In the genomic region with DNA sequence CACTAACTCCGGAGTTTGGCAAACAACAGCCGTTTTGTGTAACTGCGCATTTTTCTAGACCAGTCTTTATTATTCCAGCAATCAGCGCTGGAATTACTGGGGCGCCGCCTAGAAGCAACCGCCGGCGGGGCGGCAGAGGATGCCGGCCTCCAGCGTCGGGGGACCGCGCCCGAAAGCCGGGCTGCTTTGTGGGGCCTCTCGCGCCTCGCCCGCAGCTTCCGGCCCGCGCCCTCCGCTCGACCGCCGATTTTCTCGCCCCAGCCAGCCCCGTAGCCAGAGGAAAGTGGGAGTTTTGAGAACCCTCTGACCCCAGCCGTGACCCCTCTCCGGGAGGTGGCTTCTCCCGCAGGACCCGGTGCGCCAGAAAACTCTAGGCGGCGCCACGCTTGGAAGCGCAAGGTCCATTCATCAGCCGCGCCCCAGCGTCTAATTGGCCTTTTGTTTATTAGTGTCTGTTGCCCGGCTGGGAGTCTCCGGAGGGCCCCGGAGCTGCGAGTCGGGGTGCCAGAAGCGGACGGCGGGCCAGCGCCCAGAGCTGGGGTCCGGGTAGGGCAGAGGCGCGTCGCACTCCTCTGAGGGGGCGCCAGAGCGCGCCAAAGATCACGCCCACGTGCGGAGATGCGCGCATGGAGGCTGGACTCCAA, we compare ENCODE assay signal across 1 cellular context.
TF ChIP-seq lines count a peak whose summit lies in the region.

No MANE protein-coding gene starts in this region.

TF ChIP-seq in endothelial cell of umbilical vein, 7 proteins besides CTCF, POLR2A, EP300 and RAD21 (continued from another document):
- TF ChIP-seq JUN (IDR thresholded peaks at IDR 0.05; ENCODE audit: borderline replicate concordance, insufficient read depth, insufficient read length, low read depth) (no peak), POLR2AphosphoS5 (IDR thresholded peaks at IDR 0.05; ENCODE audit: insufficient read depth, low read depth, low read length) (no peak)
TF ChIP-seq in endothelial cell of umbilical vein: peak in this region for 1.
